In genomic region chr1:57232500-57232899, GRCh38 we compare ENCODE assay signal across 23 cellular contexts.
DNase-seq lines count a peak whose midpoint lies in the region; ATAC-seq and TF ChIP-seq lines count a peak whose summit lies in the region.
"Had no signal": no experiment of that assay in that cellular context is flagged by ENCODE, and none has a peak within 500 bp of the region (broad histone marks: within the 10 kb centered on the region; RNA-seq: fewer than 3 reads in every experiment).

No MANE protein-coding gene starts in this region.

- CTCF ChIA-PET in mammary epithelial cell (lab: Charles Lee; ENCODE audit: low non-redundant PET) = interaction anchor here (0.6 kb wide), 1 partner anchor 181 kb away, joined by 3 read pairs; no protein-coding TSS in a partner anchor

- H3K27me3 ChIP-seq in mammary epithelial cell (ENCODE audit: insufficient read depth, low read length) = no peaks in the 10 kb centered on the region
- H3K27me3 ChIP-seq in mesendoderm (ENCODE audit: insufficient read depth, low read length, poor library complexity) = no peaks in the 10 kb centered on the region
- H3K27me3 ChIP-seq: esophagus muscularis mucosa, ovary, SJSA1, stomach had no signal

- 72% methylated on average over 3 of the region's 3 CpGs for WGBS in mammary epithelial cell (ENCODE audit: low coverage, missing lambda C conversion rate)
- no CpG with 5 or more reads among the region's 3 CpGs for WGBS in mesendoderm (ENCODE audit: extremely low coverage, insufficient coverage, low lambda C conversion rate)

- dilution Hi-C loops in mammary epithelial cell (cut with HindIII; ENCODE audit: low sequenced_read_pairs) = no loop called here

- no peaks in the 10 kb centered on the region for H4K20me1 ChIP-seq in mammary epithelial cell (ENCODE audit: insufficient read depth, low read length)

- H3K36me3 ChIP-seq in mammary epithelial cell (ENCODE audit: insufficient read depth, low read length) (no peaks in the 10 kb centered on the region), mesendoderm (ENCODE audit: control insufficient read depth, insufficient read depth, low read length) (no peaks in the 10 kb centered on the region)
- H3K36me3 ChIP-seq: esophagus muscularis mucosa, ovary, SJSA1, stomach had no signal

- H3K23ac ChIP-seq in mesendoderm (ENCODE audit: low read length) = no peak overlapping the region

- no peak overlapping the region for H2AK5ac ChIP-seq in mesendoderm (ENCODE audit: low read length)

- intact Hi-C loops in mammary epithelial cell (cut with micrococcal nuclease) = loop anchor here (1.0 to 5.0 kb wide), 2 partner anchors 400 to 931 kb away; no protein-coding TSS in a partner anchor

- H3K4me3 ChIP-seq in HFF-Myc (replicated peaks; ENCODE audit: low read depth, low read length) = no peak overlapping the region
- no peak overlapping the region for H3K4me3 ChIP-seq in mammary epithelial cell (replicated peaks in 1 of 3; ENCODE audit: insufficient read depth in 1 of 3, low read depth in 2 of 3, low read length in 3 of 3)
- H3K4me3 ChIP-seq in mesendoderm (ENCODE audit: low read length) = no peak overlapping the region
- H3K4me3 ChIP-seq: esophagus muscularis mucosa, GM12878, lung, ovary, SJSA1, stomach had no signal

- DNase-seq in NCI-H82 (lab: John Stamatoyannopoulos, UW) (peak; percentile 59), NCI-H82 treated with DMSO at 0.1 percent for 48 hours (lab: John Stamatoyannopoulos, UW; ENCODE audit: unreplicated experiment) (no peak), HFF-Myc (ENCODE audit: extremely low read depth, low read depth) (no peak), mammary epithelial cell (peak; percentile 12), mesendoderm (peak; percentile 56), NCI-H2081 treated with DMSO at 0.1 percent for 48 hours (lab: John Stamatoyannopoulos, UW) (no peak)
- no peak for DNase-seq in activated naive CD4-positive, alpha-beta T cell treated with anti-CD3 and anti-CD28 coated beads, Interleukin-2, amount 50 U/mL, for 16 hours
- DNase-seq: activated CD4-positive, alpha-beta T cell treated with anti-CD3 and anti-CD28 coated beads for 36 hours; activated effector memory CD4-positive, alpha-beta T cell treated with anti-CD3 and anti-CD28 coated beads, Interleukin-2, amount 50 U/mL, for 16 hours; caudate nucleus; GF-D8; glutamatergic neuron; Karpas-422; NCI-H1417 treated with DMSO at 0.1 percent for 48 hours; OCI-M1; ovary; stimulated activated CD4-positive, alpha-beta T cell treated with anti-CD3 and anti-CD28 coated beads, Interleukin-2, amount 100 ng/mL, for 24 hours; stomach had no signal

- no peak overlapping the region for H3K27ac ChIP-seq in mammary epithelial cell (ENCODE audit: insufficient read depth, low read depth, low read length)
- no peak overlapping the region for H3K27ac ChIP-seq in mesendoderm (ENCODE audit: low read depth, low read length)
- H3K27ac ChIP-seq: esophagus muscularis mucosa, ovary, SJSA1, stomach had no signal

- BruUV-seq in mammary epithelial cell (replicated peaks; lab: Mats Ljungman, UMichigan) = no TSS peak

- H3K4ac ChIP-seq in mesendoderm (ENCODE audit: low read depth, low read length) = no peak overlapping the region

- H3K4me2 ChIP-seq in mammary epithelial cell (ENCODE audit: insufficient read depth, low read depth, low read length) (no peak overlapping the region), mesendoderm (ENCODE audit: low read length) (no peak overlapping the region)

- no peak overlapping the region for H4K5ac ChIP-seq in mesendoderm (ENCODE audit: low read length)

- TF ChIP-seq CTCF in HFF-Myc (IDR thresholded peaks at IDR 0.05; ENCODE audit: low read depth, low read length, missing control alignments) (peak; percentile 19), mammary epithelial cell (conservative IDR thresholded peaks at IDR 0.05 in 1 of 2, IDR thresholded peaks at IDR 0.05 in 1 of 2; ENCODE audit: extremely low read depth in 1 of 2, insufficient read depth in 1 of 2, low read depth in 1 of 2, low read length in 2 of 2) (peak; percentile 7 to 54)

- H3K79me2 ChIP-seq in mammary epithelial cell (ENCODE audit: insufficient read depth, low read length) = no peaks in the 10 kb centered on the region
- H3K79me2 ChIP-seq in mesendoderm (ENCODE audit: control insufficient read depth, insufficient read depth, low read length) = no peaks in the 10 kb centered on the region

- H2BK5ac ChIP-seq in mesendoderm (ENCODE audit: low read length) = no peak overlapping the region

- in situ Hi-C loops in mammary epithelial cell (cut with MboI; ENCODE audit: low sequenced_read_pairs in 2 of 2) = no loop called here

- ATAC-seq in HG02678 (IDR thresholded peaks at IDR 0.05; ENCODE audit: unreplicated experiment) = no peak
- ATAC-seq: activated CD4-positive, alpha-beta T cell treated with anti-CD3 and anti-CD28 coated beads for 36 hours; GM12878 had no signal

- no peak overlapping the region for H4K8ac ChIP-seq in mesendoderm (ENCODE audit: low read depth, low read length)

- H3K9me3 ChIP-seq in mammary epithelial cell (replicated peaks; ENCODE audit: insufficient read depth, low read length) = no peaks in the 10 kb centered on the region
- H3K9me3 ChIP-seq: esophagus muscularis mucosa, ovary, SJSA1, stomach had no signal

- no peak overlapping the region for H3K56ac ChIP-seq in mesendoderm (ENCODE audit: low read length)

- no peak overlapping the region for H2BK120ac ChIP-seq in mesendoderm (ENCODE audit: low read depth, low read length)

- H3K9ac ChIP-seq in mammary epithelial cell (ENCODE audit: insufficient read depth, low read length) (no peak overlapping the region), mesendoderm (ENCODE audit: low read length) (no peak overlapping the region)

- no peak overlapping the region for H2BK15ac ChIP-seq in mesendoderm (replicated peaks; ENCODE audit: low read depth)

- peaks cover 2% of the 10 kb centered on the region for H3K79me1 ChIP-seq in mesendoderm (ENCODE audit: low read length)

- H3K4me1 ChIP-seq in mammary epithelial cell (ENCODE audit: insufficient read depth, low read length) (no peaks in the 10 kb centered on the region), mesendoderm (ENCODE audit: control insufficient read depth, low read depth, low read length) (no peaks in the 10 kb centered on the region)
- H3K4me1 ChIP-seq: esophagus muscularis mucosa, SJSA1, stomach had no signal

- no peak overlapping the region for H2AFZ ChIP-seq in mammary epithelial cell (ENCODE audit: low read depth, low read length)

- no peak overlapping the region for H3K18ac ChIP-seq in mesendoderm (ENCODE audit: low read length)

Comparison
In these comparisons a context has a peak if more than half of its experiments do, and no peak if none do; other contexts are left out.
1. DNase-seq: peak in NCI-H82 (single experiment), mammary epithelial cell (single experiment) and mesendoderm (single experiment); none in NCI-H82 treated with DMSO at 0.1 percent for 48 hours (single experiment), HFF-Myc (single experiment), NCI-H2081 treated with DMSO at 0.1 percent for 48 hours (single experiment) and activated naive CD4-positive, alpha-beta T cell treated with anti-CD3 and anti-CD28 coated beads, Interleukin-2, amount 50 U/mL, for 16 hours (single experiment).